Comparison of ENCODE assay signal across 28 cellular contexts in the genomic region with DNA sequence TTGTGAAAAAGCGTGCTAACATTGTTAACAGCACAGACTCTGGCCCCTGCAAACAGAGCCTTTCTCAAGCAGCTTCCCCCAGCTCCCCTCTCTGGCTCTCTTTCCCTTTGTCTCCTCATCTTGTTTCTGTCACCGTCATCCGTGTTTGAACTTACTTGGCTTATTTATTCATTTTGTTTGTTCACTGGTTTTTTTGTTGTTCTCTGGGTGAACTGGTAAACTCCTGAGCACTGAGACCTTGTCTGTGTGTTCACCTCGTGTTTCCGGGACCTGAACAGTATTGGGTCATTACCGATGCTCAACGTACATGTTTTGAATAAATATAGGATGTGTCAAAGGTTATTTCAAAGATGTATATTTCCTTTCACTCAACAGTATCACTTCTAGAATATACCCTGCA.
"Had no signal": no experiment of that assay in that cellular context is flagged by ENCODE, and none has a peak within 500 bp of the region (broad histone marks: within the 10 kb centered on the region; RNA-seq: fewer than 3 reads in every experiment).

No MANE protein-coding gene starts in this region.

- ATAC-seq: effector memory CD8-positive, alpha-beta T cell; esophagus mucosa; foreskin keratinocyte; gastrocnemius medialis; gastroesophageal sphincter; heart left ventricle; heart right ventricle had no signal

- DNase-seq: colonic mucosa; cortex of kidney; dermis blood vessel endothelial cell; dorsolateral prefrontal cortex; effector CD4-positive, alpha-beta T cell; effector CD8-positive, alpha-beta T cell; effector memory CD4-positive, alpha-beta T cell; effector memory CD8-positive, alpha-beta T cell; endodermal cell; erythroblast; esophagus squamous epithelium; foreskin fibroblast; foreskin keratinocyte; foreskin melanocyte; gastrocnemius medialis; glutamatergic neuron; head of caudate nucleus; heart left ventricle; heart right ventricle had no signal

- H3K27ac ChIP-seq: colonic mucosa, coronary artery, dorsolateral prefrontal cortex, epithelial cell of prostate, esophagus muscularis mucosa, esophagus squamous epithelium, foreskin keratinocyte, gastrocnemius medialis, gastroesophageal sphincter, heart left ventricle, heart right ventricle had no signal

- H3K4me1 ChIP-seq: colonic mucosa, esophagus muscularis mucosa, esophagus squamous epithelium, foreskin keratinocyte, gastrocnemius medialis, gastroesophageal sphincter, heart left ventricle, heart right ventricle had no signal

- H3K36me3 ChIP-seq: colonic mucosa, esophagus muscularis mucosa, esophagus squamous epithelium, gastrocnemius medialis, gastroesophageal sphincter, heart left ventricle, heart right ventricle had no signal

- H3K4me3 ChIP-seq: colonic mucosa, coronary artery, dorsolateral prefrontal cortex, esophagus muscularis mucosa, esophagus squamous epithelium, gastrocnemius medialis, gastroesophageal sphincter, heart left ventricle, heart right ventricle had no signal

- H3K27me3 ChIP-seq: colonic mucosa, dorsolateral prefrontal cortex, esophagus muscularis mucosa, esophagus squamous epithelium, foreskin keratinocyte, gastrocnemius medialis had no signal

- H3K9me3 ChIP-seq: gastrocnemius medialis had no signal

- FAIRE-seq: colon, endometrium, endothelial cell of umbilical vein, frontal cortex had no signal
